Comparison of ENCODE assay signal across 25 cellular contexts in genomic region chr1:11535316-11535715, GRCh38. TPM values are rescaled to one million over a fixed set of nuclear protein-coding genes. Genes with fewer than 3 reads are reported as not detected.
DNase-seq lines count a peak whose midpoint lies in the region; ATAC-seq, FAIRE-seq and TF ChIP-seq lines count a peak whose summit lies in the region.
"Had no signal": no experiment of that assay in that cellular context is flagged by ENCODE, and none has a peak within 500 bp of the region (broad histone marks: within the 10 kb centered on the region; RNA-seq: fewer than 3 reads in every experiment).

No MANE protein-coding gene starts in this region.

- H3K27ac ChIP-seq in kidney (ENCODE audit: low read depth in 2 of 2, low read length in 2 of 2) = no peak overlapping the region
- H3K27ac ChIP-seq in osteoblast (ENCODE audit: low read depth, low read length) = no peak overlapping the region
- no peak overlapping the region for H3K27ac ChIP-seq in spleen
- no peak overlapping the region for H3K27ac ChIP-seq in gastroesophageal sphincter
- H3K27ac ChIP-seq: A549; BLaER1 treated with 17β-estradiol and CSF1 and Interleukin-3, amounts not matched to agents 10 nM and 100 nM; GM23248 had no signal

- DNase-seq in H7 = peak; percentile 57
- peak; percentile 51 for DNase-seq in kidney
- peak; percentile 68 for DNase-seq in osteoblast (ENCODE audit: insufficient read length, low spot score, missing footprints)
- peak; percentile 43 for DNase-seq in spleen
- no peak for DNase-seq in T-helper 9 cell
- DNase-seq in NCI-H2196 treated with DMSO at 0.1 percent for 48 hours (lab: John Stamatoyannopoulos, UW; ENCODE audit: unreplicated experiment) = no peak
- no peak for DNase-seq in SHP77 (lab: John Stamatoyannopoulos, UW)
- DNase-seq: 8988T; ACHN; AML-193; BE2C; CD4-positive, alpha-beta T cell; CD8-positive, alpha-beta memory T cell; COR-L47; DMS79 treated with DMSO at 0.1 percent for 48 hours; GF-D8 had no signal

- H3K4me3 ChIP-seq in H7 (ENCODE audit: insufficient read depth, low read depth, low read length) (no peak overlapping the region), kidney (ENCODE audit: low read length in 2 of 2) (no peak overlapping the region), osteoblast (ENCODE audit: insufficient read depth, low read length) (no peak overlapping the region), spleen (no peak overlapping the region), gastroesophageal sphincter (no peak overlapping the region)
- H3K4me3 ChIP-seq: A549; BLaER1 treated with 17β-estradiol and CSF1 and Interleukin-3, amounts not matched to agents 10 nM and 100 nM; GM23248; HAP-1 had no signal

- no peak overlapping the region for H3K4me2 ChIP-seq in osteoblast (ENCODE audit: insufficient read depth, low read length)
- H3K4me2 ChIP-seq: A549; BLaER1 treated with 17β-estradiol and CSF1 and Interleukin-3, amounts not matched to agents 10 nM and 100 nM had no signal

- ATAC-seq in gastroesophageal sphincter = no peak

- FAIRE-seq in kidney (lab: Jason Lieb, UNC) = no peak
- FAIRE-seq: A549, GM12891, H1 had no signal

- no peak for TF ChIP-seq CTCF in kidney (IDR thresholded peaks at IDR 0.05; ENCODE audit: borderline replicate concordance, extremely low read depth, insufficient read depth)
- TF ChIP-seq CTCF in osteoblast (IDR thresholded peaks at IDR 0.05; ENCODE audit: extremely low read depth, low read depth, low read length) = no peak
- no peak for TF ChIP-seq CTCF in spleen (IDR thresholded peaks at IDR 0.05 in 8 of 11, conservative IDR thresholded peaks at IDR 0.05 in 3 of 11)
- TF ChIP-seq CTCF in gastroesophageal sphincter (IDR thresholded peaks at IDR 0.05) = no peak

- H3K36me3 ChIP-seq in H7 (replicated peaks; ENCODE audit: control insufficient read depth, insufficient read depth, low read length) (no peaks in the 10 kb centered on the region), kidney (ENCODE audit: control insufficient read depth in 1 of 2, insufficient read depth in 2 of 2, low read length in 2 of 2) (no peaks in the 10 kb centered on the region), osteoblast (ENCODE audit: insufficient read depth, low read length) (no peaks in the 10 kb centered on the region), spleen (no peaks in the 10 kb centered on the region), gastroesophageal sphincter (no peaks in the 10 kb centered on the region)
- H3K36me3 ChIP-seq: BE2C; BLaER1 treated with 17β-estradiol and CSF1 and Interleukin-3, amounts not matched to agents 10 nM and 100 nM; HAP-1 had no signal

- no peaks in the 10 kb centered on the region for H3K4me1 ChIP-seq in kidney (ENCODE audit: control insufficient read depth in 1 of 2, insufficient read depth in 1 of 2, low read depth in 1 of 2, low read length in 2 of 2)
- no peaks in the 10 kb centered on the region for H3K4me1 ChIP-seq in osteoblast (ENCODE audit: insufficient read depth, low read length)
- H3K4me1 ChIP-seq in spleen = no peaks in the 10 kb centered on the region
- no peaks in the 10 kb centered on the region for H3K4me1 ChIP-seq in gastroesophageal sphincter
- H3K4me1 ChIP-seq: A549, BE2C, HAP-1 had no signal

- no peaks in the 10 kb centered on the region for H3K79me2 ChIP-seq in osteoblast (ENCODE audit: insufficient read depth, low read length)

- no peak overlapping the region for H3K9ac ChIP-seq in kidney (ENCODE audit: low read length in 2 of 2)
- H3K9ac ChIP-seq: BLaER1 treated with 17β-estradiol and CSF1 and Interleukin-3, amounts not matched to agents 10 nM and 100 nM; GM23248 had no signal

- intact Hi-C loops in kidney (cut with DNase I) = no loop called here
- intact Hi-C loops in spleen (cut with DNase I; ENCODE audit: low total_unique reads) = no loop called here

- H3K9me3 ChIP-seq in kidney (ENCODE audit: control insufficient read depth in 1 of 2, low read length in 2 of 2) (no peaks in the 10 kb centered on the region), osteoblast (ENCODE audit: low read depth, low read length) (no peaks in the 10 kb centered on the region), spleen (no peaks in the 10 kb centered on the region), gastroesophageal sphincter (no peaks in the 10 kb centered on the region)
- H3K9me3 ChIP-seq: A549; BE2C; BLaER1 treated with 17β-estradiol and CSF1 and Interleukin-3, amounts not matched to agents 10 nM and 100 nM; HAP-1 had no signal

- 88 to 95% (median 92%) methylated on average over 12 of the region's 12 CpGs for WGBS in spleen, 5 donors
- WGBS in gastroesophageal sphincter (ENCODE audit: low coverage in 1 of 2), 2 donors = 75% methylated on average over 2 of the region's 12 CpGs; no CpG with 5 or more reads in 1 of the 2 donors

- H4K20me1 ChIP-seq in osteoblast (ENCODE audit: insufficient read depth, low read length) = no peaks in the 10 kb centered on the region

- H2AFZ ChIP-seq in osteoblast (ENCODE audit: low read length) = no peak overlapping the region
- H2AFZ ChIP-seq: GM23248 had no signal

- H3K27me3 ChIP-seq in H7 (ENCODE audit: control insufficient read depth, insufficient read depth, low read length) (no peaks in the 10 kb centered on the region), osteoblast (ENCODE audit: insufficient read depth, low read length) (no peaks in the 10 kb centered on the region), spleen (replicated peaks in 1 of 7) (peaks cover 0 to 36% (median 0%) of the 10 kb centered on the region in 7 donors), gastroesophageal sphincter (peaks cover 82% of the 10 kb centered on the region)
- H3K27me3 ChIP-seq: BE2C; BLaER1 treated with 17β-estradiol and CSF1 and Interleukin-3, amounts not matched to agents 10 nM and 100 nM had no signal

- TF ChIP-seq POLR2A in spleen (IDR thresholded peaks at IDR 0.05) = no peak
- no peak for TF ChIP-seq POLR2A in gastroesophageal sphincter (IDR thresholded peaks at IDR 0.05)

- TF ChIP-seq EP300 in gastroesophageal sphincter (IDR thresholded peaks at IDR 0.05) = no peak

RNA-seq across cellular contexts. Expression of gene DISP3, which starts 56.4 kb away (rescaled TPM):
- total RNA-seq in H7 (2014; rRNA removed; shearing (Covaris generic)) = 5.8 and 6.1 TPM in 2 replicates
- total RNA-seq in kidney (0.19 TPM), osteoblast (under 0.01 TPM in 2 replicates), spleen (under 1 TPM; 0.32 to 0.69 (median 0.52) TPM), gastroesophageal sphincter (under 1 TPM in 1 of 4 donors, not detected in 3; 0.19 TPM)
- polyA plus RNA-seq in kidney (ENCODE audit: insufficient read depth, low read depth, low replicate concordance) (not detected), spleen (under 1 TPM; 0.06 to 0.35 (median 0.26) TPM)
- total RNA-seq: G401, GM23248 had no signal
- polyA plus RNA-seq: CD14-positive monocyte, GM23248 had no signal

Comparison
In these comparisons a context has a peak if more than half of its experiments do, and no peak if none do; other contexts are left out.
1. DNase-seq: peak in H7 (single experiment), kidney (single experiment), osteoblast (single experiment) and spleen (single experiment); none in T-helper 9 cell (single experiment), NCI-H2196 treated with DMSO at 0.1 percent for 48 hours (single experiment) and SHP77 (0 of 2).